ENCODE assay signal across 8 cellular contexts in genomic region chr12:52307836-52308806, GRCh38.
DNase-seq lines count a peak whose midpoint lies in the region; ATAC-seq and TF ChIP-seq lines count a peak whose summit lies in the region.

No MANE protein-coding gene starts in this region.

- ATAC-seq in HG02970 (IDR thresholded peaks at IDR 0.05; ENCODE audit: low FRiP score, unreplicated experiment), result no peak

- in situ Hi-C loops in astrocyte of the cerebellum (cut with HindIII; ENCODE audit: low sequenced_read_pairs), result no loop called here

- DNase-seq in DMS79 treated with DMSO at 0.1 percent for 48 hours (lab: John Stamatoyannopoulos, UW) (peak; percentile 27), DMS79 (lab: John Stamatoyannopoulos, UW) (no peak), NCI-H774 (lab: John Stamatoyannopoulos, UW) (peak; percentile 66), astrocyte of the cerebellum (ENCODE audit: low read depth) (no peak), hypothalamus (lab: John Stamatoyannopoulos, UW) (peak in 47 of 51 donors; percentile 10 to 80 (median 53)), putamen (ENCODE audit: low spot score) (peak; percentile 17), NCI-H1048 (lab: John Stamatoyannopoulos, UW) (no peak)

- H3K4me3 ChIP-seq in astrocyte of the cerebellum (ENCODE audit: low read depth, low read length), result peak overlapping the region; percentile 32

- TF ChIP-seq CTCF in astrocyte of the cerebellum (IDR thresholded peaks at IDR 0.05; ENCODE audit: low read depth, low read length, missing control alignments), result no peak

Comparison
In these comparisons a context has a peak if more than half of its experiments do, and no peak if none do; other contexts are left out.
1. DNase-seq: peak in DMS79 treated with DMSO at 0.1 percent for 48 hours (single experiment), NCI-H774 (single experiment), hypothalamus (47 of 51) and putamen (single experiment); none in DMS79 (single experiment), astrocyte of the cerebellum (single experiment) and NCI-H1048 (single experiment).